In the genomic region with DNA sequence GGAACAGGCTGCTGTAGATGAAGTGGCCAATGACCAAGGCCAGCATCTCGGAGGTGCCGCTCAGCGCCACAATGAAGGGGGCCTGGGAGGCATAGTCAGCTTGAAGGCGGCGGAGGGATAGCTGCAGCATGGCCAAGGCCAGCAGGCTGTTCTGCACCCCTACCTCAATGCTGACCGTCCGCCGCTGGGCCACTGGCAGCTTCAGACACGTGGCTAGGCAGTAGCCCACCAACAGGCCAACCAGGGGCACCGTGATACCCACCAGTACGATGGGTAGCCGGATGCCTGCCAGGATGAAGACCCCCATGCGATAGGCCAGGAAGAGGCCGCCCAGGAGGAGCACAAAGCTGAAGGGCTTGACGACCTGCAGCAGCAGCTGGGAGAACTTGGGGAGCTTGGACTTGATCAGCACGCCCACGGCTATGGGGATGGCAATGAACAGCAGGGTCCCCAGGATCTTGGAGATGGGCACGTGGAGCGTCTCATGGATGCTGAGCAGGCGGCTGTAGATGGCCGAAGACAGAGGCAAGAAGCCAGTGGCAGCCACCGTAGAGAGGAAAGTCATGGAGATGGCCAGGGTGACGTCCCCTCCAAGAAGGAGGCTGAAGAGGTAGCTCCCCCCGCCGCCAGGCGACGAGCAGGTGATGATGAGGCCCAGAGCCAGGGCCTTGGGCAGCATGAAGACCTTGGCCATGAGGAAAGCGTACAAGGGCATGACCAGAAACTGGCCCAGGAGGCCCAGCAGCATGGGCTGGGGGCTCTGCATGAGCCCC, we compare ENCODE assay signal across 9 cellular contexts. TPM values are rescaled to one million over a fixed set of nuclear protein-coding genes. Genes with fewer than 3 reads are reported as not detected.
DNase-seq lines count a peak whose midpoint lies in the region; ATAC-seq and TF ChIP-seq lines count a peak whose summit lies in the region.
"Had no signal": no experiment of that assay in that cellular context is flagged by ENCODE, and none has a peak within 500 bp of the region (broad histone marks: within the 10 kb centered on the region; RNA-seq: fewer than 3 reads in every experiment).

No MANE protein-coding gene starts in this region.

- no peak for ATAC-seq in Right ventricle myocardium inferior
- no peak for ATAC-seq in left lobe of liver
- no peak for ATAC-seq in GM21619 (IDR thresholded peaks at IDR 0.05; ENCODE audit: unreplicated experiment)
- ATAC-seq in HG03469 (IDR thresholded peaks at IDR 0.05; ENCODE audit: unreplicated experiment), result no peak

- TF ChIP-seq CTCF in left ventricle myocardium inferior (IDR thresholded peaks at IDR 0.05; ENCODE audit: borderline replicate concordance) (no peak), type B pancreatic cell (conservative IDR thresholded peaks at IDR 0.05) (no peak)

- H3K36me3 ChIP-seq in left ventricle myocardium inferior (peaks cover 8% of the 10 kb centered on the region), mucosa of rectum (ENCODE audit: control insufficient read depth in 2 of 2, insufficient read depth in 2 of 2, low read length in 2 of 2) (peaks cover 0 to 5% of the 10 kb centered on the region in 2 donors)

- H3K4me1 Mint-ChIP-seq in activated T-helper 1 cell treated with anti-CD3 and anti-CD28 coated beads, Interleukin-12 subunit alpha, Interleukin-12 subunit beta, Interleukin-2, Interleukin-4 antibody, amounts not matched to agents 30 ng/mL and 10 ng/mL and 1 ng/mL, durations not matched to agents 14 hours and 24 hours and 36 hours (ENCODE audit: low read depth), result peaks cover 14% of the 10 kb centered on the region
- H3K4me1 Mint-ChIP-seq in type B pancreatic cell (ENCODE audit: unreplicated experiment), result no peaks in the 10 kb centered on the region

- H3K9me3 ChIP-seq in left ventricle myocardium inferior (replicated peaks) (no peaks in the 10 kb centered on the region), mucosa of rectum (ENCODE audit: control insufficient read depth in 2 of 2, low read length in 2 of 2) (no peaks in the 10 kb centered on the region)

- H3K4me3 ChIP-seq in left ventricle myocardium inferior, result peak overlapping the region; percentile 78
- no peak overlapping the region for H3K4me3 ChIP-seq in mucosa of rectum (ENCODE audit: low read length in 2 of 2)

- H3K4me1 ChIP-seq in left ventricle myocardium inferior, result peaks cover 54% of the 10 kb centered on the region
- peaks cover 19 to 21% of the 10 kb centered on the region in 2 donors for H3K4me1 ChIP-seq in mucosa of rectum (ENCODE audit: control insufficient read depth in 2 of 2, insufficient read depth in 2 of 2, low read length in 2 of 2)

- no peaks in the 10 kb centered on the region for H3K27me3 Mint-ChIP-seq in activated T-helper 1 cell treated with anti-CD3 and anti-CD28 coated beads, Interleukin-12 subunit alpha, Interleukin-12 subunit beta, Interleukin-2, Interleukin-4 antibody, amounts not matched to agents 30 ng/mL and 10 ng/mL and 1 ng/mL, durations not matched to agents 14 hours and 24 hours and 36 hours (ENCODE audit: insufficient read depth)
- H3K27me3 Mint-ChIP-seq in type B pancreatic cell, result no peaks in the 10 kb centered on the region

- no peaks in the 10 kb centered on the region for H3K27me3 ChIP-seq in left ventricle myocardium inferior (ENCODE audit: low read depth)
- peaks cover 0 to 3% of the 10 kb centered on the region in 2 donors for H3K27me3 ChIP-seq in mucosa of rectum (ENCODE audit: control insufficient read depth in 2 of 2, insufficient read depth in 2 of 2, low read length in 2 of 2)

- no peak overlapping the region for H3K27ac Mint-ChIP-seq in activated T-helper 1 cell treated with anti-CD3 and anti-CD28 coated beads, Interleukin-12 subunit alpha, Interleukin-12 subunit beta, Interleukin-2, Interleukin-4 antibody, amounts not matched to agents 30 ng/mL and 10 ng/mL and 1 ng/mL, durations not matched to agents 14 hours and 24 hours and 36 hours
- no peak overlapping the region for H3K27ac Mint-ChIP-seq in type B pancreatic cell

- intact Hi-C loops in left ventricle myocardium inferior (cut with micrococcal nuclease), result no loop called here
- intact Hi-C loops in Right ventricle myocardium inferior (cut with DNase I), result loop anchor here (2.0 kb wide), 1 partner anchor 29 kb away; a partner anchor contains a TSS
- intact Hi-C loops in activated T-helper 1 cell treated with anti-CD3 and anti-CD28 coated beads, Interleukin-12 subunit alpha, Interleukin-12 subunit beta, Interleukin-2, Interleukin-4 antibody, amounts not matched to agents 30 ng/mL and 10 ng/mL and 1 ng/mL, durations not matched to agents 14 hours and 24 hours and 36 hours (cut with micrococcal nuclease), result no loop called here

- H3K9ac ChIP-seq in mucosa of rectum (ENCODE audit: low read depth in 1 of 2, low read length in 2 of 2), result no peak overlapping the region

- H3K27ac ChIP-seq in left ventricle myocardium inferior (replicated peaks), result peak overlapping the region; percentile 96
- peak overlapping the region; percentile 76 to 80 for H3K27ac ChIP-seq in mucosa of rectum (ENCODE audit: low read depth in 2 of 2, low read length in 2 of 2)

- DNase-seq in left ventricle myocardium inferior, result no peak
- no peak for DNase-seq in Right ventricle myocardium inferior (ENCODE audit: missing footprints)
- no peak for DNase-seq in activated T-helper 1 cell treated with anti-CD3 and anti-CD28 coated beads, Interleukin-12 subunit alpha, Interleukin-12 subunit beta, Interleukin-2, Interleukin-4 antibody, amounts not matched to agents 30 ng/mL and 10 ng/mL and 1 ng/mL, durations not matched to agents 14 hours and 24 hours and 36 hours (ENCODE audit: low spot score)
- peak; percentile 66 for DNase-seq in type B pancreatic cell (ENCODE audit: extremely low spot score, unreplicated experiment)
- DNase-seq in left lobe of liver (ENCODE audit: low spot score), result no peak
- DNase-seq: NCI-H187 had no signal

- H3K36me3 Mint-ChIP-seq in activated T-helper 1 cell treated with anti-CD3 and anti-CD28 coated beads, Interleukin-12 subunit alpha, Interleukin-12 subunit beta, Interleukin-2, Interleukin-4 antibody, amounts not matched to agents 30 ng/mL and 10 ng/mL and 1 ng/mL, durations not matched to agents 14 hours and 24 hours and 36 hours (ENCODE audit: low read depth), result peaks cover 11% of the 10 kb centered on the region
- no peaks in the 10 kb centered on the region for H3K36me3 Mint-ChIP-seq in type B pancreatic cell

- no peaks in the 10 kb centered on the region for H3K9me3 Mint-ChIP-seq in activated T-helper 1 cell treated with anti-CD3 and anti-CD28 coated beads, Interleukin-12 subunit alpha, Interleukin-12 subunit beta, Interleukin-2, Interleukin-4 antibody, amounts not matched to agents 30 ng/mL and 10 ng/mL and 1 ng/mL, durations not matched to agents 14 hours and 24 hours and 36 hours
- H3K9me3 Mint-ChIP-seq in type B pancreatic cell, result no peaks in the 10 kb centered on the region

- peak overlapping the region; percentile 30 for H3K4me3 Mint-ChIP-seq in activated T-helper 1 cell treated with anti-CD3 and anti-CD28 coated beads, Interleukin-12 subunit alpha, Interleukin-12 subunit beta, Interleukin-2, Interleukin-4 antibody, amounts not matched to agents 30 ng/mL and 10 ng/mL and 1 ng/mL, durations not matched to agents 14 hours and 24 hours and 36 hours
- peak overlapping the region; percentile 84 for H3K4me3 Mint-ChIP-seq in type B pancreatic cell

RNA-seq across cellular contexts. Expression of a gene that starts 1.3 kb away (rescaled TPM):
- total RNA-seq in left ventricle myocardium inferior (60.2 TPM), Right ventricle myocardium inferior (58.4 TPM), type B pancreatic cell (ENCODE audit: low replicate concordance) (23.3 and 28.7 TPM in 2 replicates), left lobe of liver (18.3 TPM)
- 59.2 and 63.5 TPM in 2 replicates for total RNA-seq in activated T-helper 1 cell treated with anti-CD3 and anti-CD28 coated beads, Interleukin-12 subunit alpha, Interleukin-12 subunit beta, Interleukin-2, Interleukin-4 antibody, amounts not matched to agents 30 ng/mL and 10 ng/mL and 1 ng/mL, durations not matched to agents 14 hours and 24 hours and 36 hours

RNA-seq across cellular contexts. Expression of a gene that starts 2.7 kb away (rescaled TPM):
- 10.4 TPM for total RNA-seq in left ventricle myocardium inferior
- 13.0 TPM for total RNA-seq in Right ventricle myocardium inferior
- total RNA-seq in activated T-helper 1 cell treated with anti-CD3 and anti-CD28 coated beads, Interleukin-12 subunit alpha, Interleukin-12 subunit beta, Interleukin-2, Interleukin-4 antibody, amounts not matched to agents 30 ng/mL and 10 ng/mL and 1 ng/mL, durations not matched to agents 14 hours and 24 hours and 36 hours, result 19.9 and 23.1 TPM in 2 replicates
- total RNA-seq in type B pancreatic cell (ENCODE audit: low replicate concordance), result 13.0 and 23.0 TPM in 2 replicates
- total RNA-seq in left lobe of liver, result 3.7 TPM

RNA-seq across cellular contexts. Expression of a gene that starts 8.6 kb away (rescaled TPM):
- 18.0 TPM for total RNA-seq in left ventricle myocardium inferior
- total RNA-seq in Right ventricle myocardium inferior, result 18.5 TPM
- total RNA-seq in activated T-helper 1 cell treated with anti-CD3 and anti-CD28 coated beads, Interleukin-12 subunit alpha, Interleukin-12 subunit beta, Interleukin-2, Interleukin-4 antibody, amounts not matched to agents 30 ng/mL and 10 ng/mL and 1 ng/mL, durations not matched to agents 14 hours and 24 hours and 36 hours, result 60.3 and 63.2 TPM in 2 replicates
- 12.9 and 15.9 TPM in 2 replicates for total RNA-seq in type B pancreatic cell (ENCODE audit: low replicate concordance)
- 12.0 TPM for total RNA-seq in left lobe of liver

RNA-seq across cellular contexts. Expression of a gene that starts 28.3 kb away (rescaled TPM):
- total RNA-seq in left ventricle myocardium inferior (52.0 TPM), Right ventricle myocardium inferior (62.1 TPM), type B pancreatic cell (ENCODE audit: low replicate concordance) (34.1 and 35.9 TPM in 2 replicates), left lobe of liver (35.3 TPM)
- total RNA-seq in activated T-helper 1 cell treated with anti-CD3 and anti-CD28 coated beads, Interleukin-12 subunit alpha, Interleukin-12 subunit beta, Interleukin-2, Interleukin-4 antibody, amounts not matched to agents 30 ng/mL and 10 ng/mL and 1 ng/mL, durations not matched to agents 14 hours and 24 hours and 36 hours, result 35.9 and 40.1 TPM in 2 replicates

RNA-seq across cellular contexts. Expression of a gene that starts 29.6 kb away (rescaled TPM):
- total RNA-seq in left ventricle myocardium inferior (16.6 TPM), Right ventricle myocardium inferior (23.2 TPM), type B pancreatic cell (ENCODE audit: low replicate concordance) (62.9 and 85.1 TPM in 2 replicates), left lobe of liver (4.5 TPM)
- total RNA-seq in activated T-helper 1 cell treated with anti-CD3 and anti-CD28 coated beads, Interleukin-12 subunit alpha, Interleukin-12 subunit beta, Interleukin-2, Interleukin-4 antibody, amounts not matched to agents 30 ng/mL and 10 ng/mL and 1 ng/mL, durations not matched to agents 14 hours and 24 hours and 36 hours, result 45.4 and 61.1 TPM in 2 replicates
